Comparison of ENCODE assay signal across 9 cellular contexts in genomic region chr14:38254565-38255407, GRCh38. TPM values are rescaled to one million over a fixed set of nuclear protein-coding genes. Genes with fewer than 3 reads are reported as not detected.
DNase-seq lines count a peak whose midpoint lies in the region; ATAC-seq and TF ChIP-seq lines count a peak whose summit lies in the region.
"Had no signal": no experiment of that assay in that cellular context is flagged by ENCODE, and none has a peak within 500 bp of the region (broad histone marks: within the 10 kb centered on the region; RNA-seq: fewer than 3 reads in every experiment).

No MANE protein-coding gene starts in this region.

- peak overlapping the region; percentile 91 for H3K4me2 ChIP-seq in hepatocyte

- peak in 1 of 7 experiments; percentile 4 for DNase-seq in CD8-positive, alpha-beta T cell
- DNase-seq in adrenal gland (no peak), hepatocyte (ENCODE audit: low spot score) (no peak), progenitor cell of endocrine pancreas (ENCODE audit: low spot score, unreplicated experiment) (no peak), RWPE1 (ENCODE audit: low spot score) (no peak), DMS53 treated with DMSO at 0.1 percent for 48 hours (lab: John Stamatoyannopoulos, UW; ENCODE audit: unreplicated experiment) (no peak)
- DNase-seq: KBM-7 had no signal

- POLR2A ChIA-PET in CD8-positive, alpha-beta T cell (lab: Charles Lee): no interaction called here
- POLR2A ChIA-PET in RWPE1 (lab: Yijun Ruan, JAX; ENCODE audit: low non-redundant PET): no interaction called here

- intact Hi-C loops in CD8-positive, alpha-beta T cell (cut with DNase I, micrococcal nuclease): no loop called here
- intact Hi-C loops in adrenal gland (cut with DNase I): no loop called here

- no peaks in the 10 kb centered on the region for H3K36me3 Mint-ChIP-seq in CD8-positive, alpha-beta T cell
- no peaks in the 10 kb centered on the region for H3K36me3 Mint-ChIP-seq in progenitor cell of endocrine pancreas (ENCODE audit: insufficient read depth)

- H3K27ac Mint-ChIP-seq in CD8-positive, alpha-beta T cell: no peak overlapping the region
- H3K27ac Mint-ChIP-seq in progenitor cell of endocrine pancreas: no peak overlapping the region

- peaks cover 13% of the 10 kb centered on the region for H3K27me3 ChIP-seq in CD8-positive, alpha-beta T cell (ENCODE audit: insufficient read depth, low read length)
- H3K27me3 ChIP-seq in adrenal gland: peaks cover 11% of the 10 kb centered on the region
- peaks cover 48% of the 10 kb centered on the region for H3K27me3 ChIP-seq in hepatocyte

- H2AFZ ChIP-seq in hepatocyte: peak overlapping the region; percentile 45

- H3K4me1 Mint-ChIP-seq in CD8-positive, alpha-beta T cell (ENCODE audit: low read depth): peaks cover 15% of the 10 kb centered on the region
- H3K4me1 Mint-ChIP-seq in progenitor cell of endocrine pancreas (ENCODE audit: low read depth): peaks cover 1% of the 10 kb centered on the region

- no peak for TF ChIP-seq POLR2A in adrenal gland (IDR thresholded peaks at IDR 0.05)

- no peak for TF ChIP-seq CTCF in CD8-positive, alpha-beta T cell (IDR thresholded peaks at IDR 0.05)
- TF ChIP-seq CTCF in adrenal gland (IDR thresholded peaks at IDR 0.05) (no peak), hepatocyte (IDR thresholded peaks at IDR 0.05; ENCODE audit: poor library complexity) (no peak), progenitor cell of endocrine pancreas (IDR thresholded peaks at IDR 0.05; ENCODE audit: unreplicated experiment) (no peak), RWPE1 (conservative IDR thresholded peaks at IDR 0.05; ENCODE audit: low read depth) (no peak)

- H3K4me3 ChIP-seq in CD8-positive, alpha-beta T cell (ENCODE audit: low read depth, low read length): peak overlapping the region; percentile 54
- H3K4me3 ChIP-seq in adrenal gland: peak overlapping the region in 1 of 4 donors; percentile 39
- H3K4me3 ChIP-seq in hepatocyte: peak overlapping the region; percentile 25

- peak overlapping the region; percentile 55 for H3K4me3 Mint-ChIP-seq in CD8-positive, alpha-beta T cell
- peak overlapping the region; percentile 65 for H3K4me3 Mint-ChIP-seq in progenitor cell of endocrine pancreas (ENCODE audit: low read depth)

- no peaks in the 10 kb centered on the region for H3K79me2 ChIP-seq in hepatocyte

- no peaks in the 10 kb centered on the region for H3K9me2 ChIP-seq in hepatocyte (replicated peaks; ENCODE audit: insufficient read depth)

- no peaks in the 10 kb centered on the region for H4K20me1 ChIP-seq in hepatocyte (ENCODE audit: insufficient read depth, poor library complexity, severe bottlenecking)

- no peaks in the 10 kb centered on the region for H3K9me3 Mint-ChIP-seq in CD8-positive, alpha-beta T cell
- no peaks in the 10 kb centered on the region for H3K9me3 Mint-ChIP-seq in progenitor cell of endocrine pancreas (ENCODE audit: low read depth)

- H3K27ac ChIP-seq in CD8-positive, alpha-beta T cell (ENCODE audit: low read depth, low read length): no peak overlapping the region
- H3K27ac ChIP-seq in adrenal gland (peak overlapping the region in 3 of 5 donors; percentile 12 to 74 (median 47)), hepatocyte (no peak overlapping the region), RWPE1 (no peak overlapping the region)

- H3K4me1 ChIP-seq in CD8-positive, alpha-beta T cell (ENCODE audit: insufficient read depth, low read length): peaks cover 13% of the 10 kb centered on the region
- H3K4me1 ChIP-seq in adrenal gland (replicated peaks in 1 of 2) (no peaks in the 10 kb centered on the region), hepatocyte (ENCODE audit: insufficient read depth) (peaks cover 11% of the 10 kb centered on the region)

- peaks cover 41% of the 10 kb centered on the region for H3K27me3 Mint-ChIP-seq in CD8-positive, alpha-beta T cell (ENCODE audit: low read depth)
- peaks cover 70% of the 10 kb centered on the region for H3K27me3 Mint-ChIP-seq in progenitor cell of endocrine pancreas

- no peaks in the 10 kb centered on the region for H3K9me3 ChIP-seq in CD8-positive, alpha-beta T cell (ENCODE audit: low read length)
- H3K9me3 ChIP-seq in adrenal gland (replicated peaks in 1 of 3) (no peaks in the 10 kb centered on the region), hepatocyte (ENCODE audit: low read depth) (no peaks in the 10 kb centered on the region)

- no peak for ATAC-seq in CD8-positive, alpha-beta T cell
- ATAC-seq in GM21576 (IDR thresholded peaks at IDR 0.05; ENCODE audit: unreplicated experiment) (no peak), HG02870 (IDR thresholded peaks at IDR 0.05; ENCODE audit: unreplicated experiment) (no peak)

- 17 to 58% (median 22%) methylated on average over 11 to 44 of the region's 44 CpGs for WGBS in adrenal gland, 4 donors
- 23% methylated on average over 44 of the region's 44 CpGs for WGBS in hepatocyte (ENCODE audit: low lambda C conversion rate, missing lambda C conversion rate)

- no peaks in the 10 kb centered on the region for H3K36me3 ChIP-seq in CD8-positive, alpha-beta T cell (ENCODE audit: insufficient read depth, low read length)
- H3K36me3 ChIP-seq in adrenal gland (replicated peaks in 1 of 2): no peaks in the 10 kb centered on the region
- no peaks in the 10 kb centered on the region for H3K36me3 ChIP-seq in hepatocyte (replicated peaks; ENCODE audit: insufficient read depth, low read depth)

- CTCF ChIA-PET in CD8-positive, alpha-beta T cell (lab: Charles Lee): no interaction called here
- CTCF ChIA-PET in RWPE1 (lab: Yijun Ruan, JAX): interaction anchor here (0.6 kb wide), 1 partner anchor 57 kb away, joined by 3 read pairs; no protein-coding TSS in a partner anchor

RNA-seq across cellular contexts. Expression of gene CLEC14A, which starts 1.1 kb away (rescaled TPM):
- not detected for total RNA-seq in CD8-positive, alpha-beta T cell
- total RNA-seq in adrenal gland (10 to 100 TPM; 11.9 to 26.1 (median 17.9) TPM), hepatocyte (2.3 and 4.0 TPM in 2 replicates), progenitor cell of endocrine pancreas (0.17 and 0.24 TPM in 2 replicates)
- polyA plus RNA-seq in adrenal gland (10 to 100 TPM in 1 of 3 donors, 1 to 10 TPM in 2; 4.0 to 18.1 (median 8.3) TPM), hepatocyte (1.1 and 1.9 TPM in 2 replicates)

RNA-seq across cellular contexts. Expression of gene SSTR1, which starts 47.1 kb away (rescaled TPM):
- not detected for total RNA-seq in CD8-positive, alpha-beta T cell
- under 1 TPM in 6 of 8 donors, not detected in 2; under 0.01 to 0.65 (median 0.36) TPM for total RNA-seq in adrenal gland
- under 1 TPM; 0.08 to 0.57 (median 0.11) TPM for polyA plus RNA-seq in adrenal gland
- total RNA-seq in hepatocyte: 6.0 and 7.3 TPM in 2 replicates
- 2.8 and 7.1 TPM in 2 replicates for polyA plus RNA-seq in hepatocyte
- total RNA-seq in progenitor cell of endocrine pancreas: 4.0 and 4.4 TPM in 2 replicates

Comparison
In these comparisons a context has a peak if more than half of its experiments do, and no peak if none do; other contexts are left out.
1. H3K27ac ChIP-seq: peak in adrenal gland (3 of 5); none in CD8-positive, alpha-beta T cell (single experiment), hepatocyte (single experiment) and RWPE1 (single experiment).